In genomic region chr6:26470643-26471042, GRCh38 we compare ENCODE assay signal across 18 cellular contexts. TPM values are rescaled to one million over a fixed set of nuclear protein-coding genes. Genes with fewer than 3 reads are reported as not detected.
"Had no signal": no experiment of that assay in that cellular context is flagged by ENCODE, and none has a peak within 500 bp of the region (broad histone marks: within the 10 kb centered on the region; RNA-seq: fewer than 3 reads in every experiment).

No MANE protein-coding gene starts in this region.

- DNase-seq: activated CD4-positive, alpha-beta T cell treated with anti-CD3 and anti-CD28 coated beads, Interleukin-2, amount 10 ng/mL, durations not matched to agents 7 days and 5 days; activated CD4-positive, CD25-positive, alpha-beta regulatory T cell; activated gamma-delta T cell; caudate nucleus; effector memory CD4-positive, alpha-beta T cell; left ventricle myocardium superior; mesendoderm; posterior cingulate gyrus; spleen; stimulated activated CD4-positive, alpha-beta T cell treated with anti-CD3 and anti-CD28 coated beads, Interleukin-1b, Interleukin-23, amount 100 ng/mL, for 48 hours; stimulated activated naive CD8-positive, alpha-beta T cell treated with anti-CD3 and anti-CD28 coated beads, Interleukin-15, Interleukin-2, amounts not matched to agents 100 U/mL and 50 U/mL, for 24 hours; upper lobe of right lung had no signal

- H3K27me3 Mint-ChIP-seq: activated CD4-positive, alpha-beta T cell treated with anti-CD3 and anti-CD28 coated beads, Interleukin-2, amount 10 ng/mL, durations not matched to agents 7 days and 5 days had no signal

- H3K79me2 ChIP-seq: hepatocyte had no signal

- H3K4me3 Mint-ChIP-seq: activated CD4-positive, alpha-beta T cell treated with anti-CD3 and anti-CD28 coated beads, Interleukin-2, amount 10 ng/mL, durations not matched to agents 7 days and 5 days had no signal

- H3K9me3 ChIP-seq: right atrium auricular region, suprapubic skin, upper lobe of right lung had no signal

- H3K4me3 ChIP-seq: coronary artery, hepatocyte, right atrium auricular region, spleen, suprapubic skin, upper lobe of right lung had no signal

- H3K27me3 ChIP-seq: hepatocyte, right atrium auricular region, spleen, suprapubic skin, upper lobe of right lung had no signal

- H3K27ac ChIP-seq: coronary artery, hepatocyte, right atrium auricular region, suprapubic skin, upper lobe of right lung had no signal

- ATAC-seq: left ventricle myocardium superior; stimulated activated naive CD8-positive, alpha-beta T cell treated with anti-CD3 and anti-CD28 coated beads, Interleukin-15, Interleukin-2, amounts not matched to agents 100 U/mL and 50 U/mL, for 24 hours; upper lobe of right lung had no signal

- H2AFZ ChIP-seq: hepatocyte had no signal

- H3K4me2 ChIP-seq: hepatocyte had no signal

RNA-seq across cellular contexts. Expression of gene BTN1A1, which starts 29.5 kb away (rescaled TPM):
- total RNA-seq: activated CD4-positive, alpha-beta T cell treated with anti-CD3 and anti-CD28 coated beads, Interleukin-2, amount 10 ng/mL, durations not matched to agents 7 days and 5 days; kidney epithelial cell; left ventricle myocardium superior; right atrium auricular region; suprapubic skin; T-helper 2 cell treated with Interferon-gamma antibody and Interleukin-4, amounts not matched to agents 100 ng/mL and 5 ng/mL, for 36 hours; upper lobe of right lung had no signal
